In the genomic region with DNA sequence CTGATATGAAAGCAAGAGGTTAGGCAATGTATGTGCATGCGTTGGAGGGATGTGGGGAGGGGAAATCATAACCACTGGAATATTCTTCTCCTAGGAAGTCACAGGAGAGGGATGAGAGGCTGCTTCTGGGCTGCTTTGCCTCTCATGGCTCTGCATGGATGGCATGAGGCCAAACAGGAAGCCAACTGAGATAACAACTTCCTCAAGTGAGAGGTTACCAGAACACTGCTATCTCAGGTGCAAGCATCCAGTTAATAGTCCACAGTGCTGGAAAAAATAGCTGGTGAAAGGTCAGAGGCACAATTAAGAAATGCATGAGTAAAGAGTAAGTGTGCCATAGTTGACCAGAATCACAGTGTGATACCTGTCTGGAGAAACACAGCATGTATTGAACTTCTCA, we compare ENCODE assay signal across 10 cellular contexts.
A peak's percentile ranks its signal among the peaks of the same experiment; 100 is the strongest.
DNase-seq lines count a peak whose midpoint lies in the region; ATAC-seq and TF ChIP-seq lines count a peak whose summit lies in the region.
"Had no signal": no experiment of that assay in that cellular context is flagged by ENCODE, and none has a peak within 500 bp of the region (broad histone marks: within the 10 kb centered on the region; RNA-seq: fewer than 3 reads in every experiment).

No MANE protein-coding gene starts in this region.

- no peaks in the 10 kb centered on the region for H3K79me2 ChIP-seq in GM23248 (ENCODE audit: insufficient read depth)

- no peaks in the 10 kb centered on the region for H3K27me3 Mint-ChIP-seq in activated naive CD8-positive, alpha-beta T cell treated with anti-CD3 and anti-CD28 coated beads, Interleukin-2, amount 50 U/mL, for 24 hours
- H3K27me3 Mint-ChIP-seq: stimulated activated naive B cell treated with anti-CD40 and anti-IgM and Interleukin-4, amounts not matched to agents 10 μg/mL and 1 μg/mL and 100 μg/mL, for 72 hours had no signal

- TF ChIP-seq POLR2A in heart left ventricle (IDR thresholded peaks at IDR 0.05) (no peak), stomach (IDR thresholded peaks at IDR 0.05) (no peak), vagina (IDR thresholded peaks at IDR 0.05) (no peak)

- H3K27me3 ChIP-seq in heart left ventricle: no peaks in the 10 kb centered on the region
- no peaks in the 10 kb centered on the region for H3K27me3 ChIP-seq in stomach
- no peaks in the 10 kb centered on the region for H3K27me3 ChIP-seq in vagina
- no peaks in the 10 kb centered on the region for H3K27me3 ChIP-seq in aorta (ENCODE audit: control insufficient read depth in 1 of 2, insufficient read depth in 2 of 2, low read length in 1 of 2)
- H3K27me3 ChIP-seq in GM23248 (replicated peaks; ENCODE audit: insufficient read depth): no peaks in the 10 kb centered on the region

- no peak overlapping the region for H3K9ac ChIP-seq in GM23248

- H2AFZ ChIP-seq in GM23248: no peak overlapping the region

- H3K36me3 ChIP-seq in heart left ventricle (no peaks in the 10 kb centered on the region), stomach (no peaks in the 10 kb centered on the region), vagina (no peaks in the 10 kb centered on the region), aorta (ENCODE audit: control insufficient read depth in 1 of 2, insufficient read depth in 2 of 2, low read length in 1 of 2) (no peaks in the 10 kb centered on the region), GM23248 (ENCODE audit: low read depth) (no peaks in the 10 kb centered on the region)

- 40 to 48% (median 43%) methylated on average over 1 of the region's 1 CpG for WGBS in heart left ventricle, 4 donors
- WGBS in stomach, 5 donors: 13 to 45% (median 36%) methylated on average over 1 of the region's 1 CpG
- WGBS in aorta, 2 donors: 85 to 88% methylated on average over 1 of the region's 1 CpG
- WGBS in GM23248 (ENCODE audit: low coverage in 1 of 2, low lambda C conversion rate in 2 of 2, missing lambda C conversion rate in 2 of 2), 2 experiments: 65 to 72% methylated on average over 1 of the region's 1 CpG

- peaks cover 2% of the 10 kb centered on the region for H3K36me3 Mint-ChIP-seq in activated naive CD8-positive, alpha-beta T cell treated with anti-CD3 and anti-CD28 coated beads, Interleukin-2, amount 50 U/mL, for 24 hours (ENCODE audit: low read depth)

- H3K4me1 Mint-ChIP-seq in activated naive CD8-positive, alpha-beta T cell treated with anti-CD3 and anti-CD28 coated beads, Interleukin-2, amount 50 U/mL, for 24 hours: peaks cover 54% of the 10 kb centered on the region

- H3K4me3 Mint-ChIP-seq in activated naive CD8-positive, alpha-beta T cell treated with anti-CD3 and anti-CD28 coated beads, Interleukin-2, amount 50 U/mL, for 24 hours: no peak overlapping the region
- H3K4me3 Mint-ChIP-seq: stimulated activated naive B cell treated with anti-CD40 and anti-IgM and Interleukin-4, amounts not matched to agents 10 μg/mL and 1 μg/mL and 100 μg/mL, for 72 hours had no signal

- ATAC-seq in heart left ventricle (peak in 3 of 4 donors; percentile 20 to 42 (median 24)), Right ventricle myocardium superior (ENCODE audit: poor library complexity) (no peak), aorta (ENCODE audit: low FRiP score) (no peak)
- ATAC-seq in activated naive CD8-positive, alpha-beta T cell treated with anti-CD3 and anti-CD28 coated beads, Interleukin-2, amount 50 U/mL, for 24 hours: no peak
- ATAC-seq: stimulated activated naive B cell treated with anti-CD40 and anti-IgM and Interleukin-4, amounts not matched to agents 10 μg/mL and 1 μg/mL and 100 μg/mL, for 72 hours had no signal

- TF ChIP-seq EP300 in stomach (IDR thresholded peaks at IDR 0.05): no peak

- H3K4me1 ChIP-seq in heart left ventricle: peaks cover 0 to 23% (median 13%) of the 10 kb centered on the region in 12 donors
- H3K4me1 ChIP-seq in stomach: peaks cover 0 to 15% (median 6%) of the 10 kb centered on the region in 4 donors
- no peaks in the 10 kb centered on the region for H3K4me1 ChIP-seq in vagina
- peaks cover 0 to 3% of the 10 kb centered on the region in 2 donors for H3K4me1 ChIP-seq in aorta (ENCODE audit: control insufficient read depth in 1 of 2, insufficient read depth in 2 of 2, low read length in 2 of 2)
- H3K4me1 ChIP-seq in GM23248 (ENCODE audit: insufficient read depth): peaks cover 36% of the 10 kb centered on the region

- no peak overlapping the region for H3K4me3 ChIP-seq in heart left ventricle
- no peak overlapping the region for H3K4me3 ChIP-seq in stomach
- no peak overlapping the region for H3K4me3 ChIP-seq in vagina
- no peak overlapping the region for H3K4me3 ChIP-seq in aorta (ENCODE audit: low read length in 2 of 2)
- H3K4me3 ChIP-seq in GM23248: no peak overlapping the region

- H3K9me3 Mint-ChIP-seq in activated naive CD8-positive, alpha-beta T cell treated with anti-CD3 and anti-CD28 coated beads, Interleukin-2, amount 50 U/mL, for 24 hours: no peaks in the 10 kb centered on the region
- H3K9me3 Mint-ChIP-seq: stimulated activated naive B cell treated with anti-CD40 and anti-IgM and Interleukin-4, amounts not matched to agents 10 μg/mL and 1 μg/mL and 100 μg/mL, for 72 hours had no signal

- TF ChIP-seq CTCF in heart left ventricle (IDR thresholded peaks at IDR 0.05): no peak
- no peak for TF ChIP-seq CTCF in stomach (IDR thresholded peaks at IDR 0.05)
- no peak for TF ChIP-seq CTCF in vagina (IDR thresholded peaks at IDR 0.05)

- DNase-seq in heart left ventricle (peak in 1 of 5 donors; percentile 13), Right ventricle myocardium superior (no peak), LHCN-M2 (ENCODE audit: low read depth) (peak; percentile 22), stomach (peak; percentile 77), vagina (ENCODE audit: extremely low spot score in 2 of 2) (no peak), aorta (no peak), GM23248 (no peak)
- no peak for DNase-seq in activated naive CD8-positive, alpha-beta T cell treated with anti-CD3 and anti-CD28 coated beads, Interleukin-2, amount 50 U/mL, for 24 hours
- DNase-seq: NCI-H2227 treated with DMSO at 0.1 percent for 48 hours; stimulated activated naive B cell treated with anti-CD40 and anti-IgM and Interleukin-4, amounts not matched to agents 10 μg/mL and 1 μg/mL and 100 μg/mL, for 72 hours had no signal

- no peak overlapping the region for H3K4me2 ChIP-seq in GM23248 (ENCODE audit: unreplicated experiment)

- H3F3A ChIP-seq in GM23248 (ENCODE audit: insufficient read depth): peaks cover 26% of the 10 kb centered on the region

- H3K27ac ChIP-seq in heart left ventricle: no peak overlapping the region
- peak overlapping the region in 4 of 5 donors; percentile 17 to 65 (median 47) for H3K27ac ChIP-seq in stomach
- no peak overlapping the region for H3K27ac ChIP-seq in vagina
- H3K27ac ChIP-seq in aorta (ENCODE audit: low read depth in 1 of 2, low read length in 2 of 2): no peak overlapping the region
- H3K27ac ChIP-seq in GM23248: no peak overlapping the region

- no peaks in the 10 kb centered on the region for H3K9me2 ChIP-seq in GM23248 (ENCODE audit: insufficient read depth)

- H3K9me3 ChIP-seq in heart left ventricle (peaks cover 0 to 2% (median 0%) of the 10 kb centered on the region in 12 donors), stomach (no peaks in the 10 kb centered on the region), vagina (no peaks in the 10 kb centered on the region), aorta (ENCODE audit: control insufficient read depth, low read length) (no peaks in the 10 kb centered on the region), GM23248 (ENCODE audit: low read depth) (no peaks in the 10 kb centered on the region)

- H4K20me1 ChIP-seq in GM23248 (ENCODE audit: insufficient read depth): no peaks in the 10 kb centered on the region

- intact Hi-C loops in heart left ventricle (cut with DNase I): no loop called here
- intact Hi-C loops in Right ventricle myocardium superior (cut with DNase I): no loop called here
- intact Hi-C loops in stomach (cut with DNase I; ENCODE audit: low total_unique reads): no loop called here
- intact Hi-C loops in vagina (cut with DNase I): no loop called here
- intact Hi-C loops in aorta (cut with DNase I): loop anchor here in 1 of 2 donors (5.0 kb wide), 1 partner anchor 77 kb away; no protein-coding TSS in a partner anchor

- in situ Hi-C loops in GM23248 (cut with MboI): no loop called here

- peak overlapping the region; percentile 47 for H3K27ac Mint-ChIP-seq in activated naive CD8-positive, alpha-beta T cell treated with anti-CD3 and anti-CD28 coated beads, Interleukin-2, amount 50 U/mL, for 24 hours
- H3K27ac Mint-ChIP-seq: stimulated activated naive B cell treated with anti-CD40 and anti-IgM and Interleukin-4, amounts not matched to agents 10 μg/mL and 1 μg/mL and 100 μg/mL, for 72 hours had no signal

Comparison
In these comparisons a context has a peak if more than half of its experiments do, and no peak if none do; other contexts are left out.
1. ATAC-seq: peak in heart left ventricle (3 of 4); none in Right ventricle myocardium superior (single experiment), activated naive CD8-positive, alpha-beta T cell treated with anti-CD3 and anti-CD28 coated beads, Interleukin-2, amount 50 U/mL, for 24 hours (single experiment) and aorta (single experiment).
2. DNase-seq: peak in LHCN-M2 (single experiment) and stomach (single experiment); none in Right ventricle myocardium superior (single experiment), activated naive CD8-positive, alpha-beta T cell treated with anti-CD3 and anti-CD28 coated beads, Interleukin-2, amount 50 U/mL, for 24 hours (single experiment), vagina (0 of 2), aorta (0 of 2) and GM23248 (single experiment).
3. H3K27ac ChIP-seq: peak in stomach (4 of 5); none in heart left ventricle (0 of 12), vagina (single experiment), aorta (0 of 2) and GM23248 (single experiment).